8 cellular contexts compared by ENCODE assay signal in the genomic region with DNA sequence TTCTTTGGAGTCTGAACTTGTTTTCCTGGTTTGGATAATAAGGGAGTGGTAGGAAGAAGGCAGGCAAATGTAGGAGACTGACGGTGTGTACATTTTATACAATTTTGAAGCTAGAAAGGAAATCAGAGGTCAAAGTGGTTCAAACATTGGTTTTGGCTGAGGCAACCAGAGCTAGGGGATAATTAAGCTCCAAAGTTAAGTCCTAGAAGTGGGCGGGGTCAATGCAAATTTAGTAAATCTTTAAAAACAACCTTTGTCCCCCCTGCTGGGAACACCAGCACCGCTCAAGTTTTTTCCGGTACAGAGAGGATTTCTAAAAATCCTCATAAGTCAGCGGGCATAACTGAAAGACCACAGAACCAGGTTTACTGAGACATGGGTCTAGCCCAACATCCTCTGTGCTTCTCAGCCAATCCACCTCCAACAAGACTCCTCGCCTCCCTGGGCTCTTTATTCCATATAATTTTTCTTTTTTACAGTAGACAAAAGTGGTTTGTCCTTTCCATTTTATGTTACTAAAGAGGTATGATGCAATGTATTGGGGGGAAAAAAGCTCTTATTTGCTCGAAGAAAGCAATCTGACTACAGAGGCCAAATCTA. TPM values are rescaled to one million over a fixed set of nuclear protein-coding genes. Genes with fewer than 3 reads are reported as not detected.
DNase-seq lines count a peak whose midpoint lies in the region; ATAC-seq, FAIRE-seq and TF ChIP-seq lines count a peak whose summit lies in the region.

No MANE protein-coding gene starts in this region.

- peaks cover 24% of the 10 kb centered on the region for H3F3A ChIP-seq in PC-9 (ENCODE audit: insufficient read depth, low read depth)

- no peak for ATAC-seq in lower lobe of right lung

- no peak for DNase-seq in GM18507 (ENCODE audit: extremely low spot score, insufficient read length, low read depth)
- DNase-seq in PC-9 = peak; percentile 16 to 79
- DNase-seq in cerebellar cortex (ENCODE audit: low spot score) = peak; percentile 19
- no peak for DNase-seq in lower lobe of right lung
- DNase-seq in testis = no peak
- DNase-seq in C1 segment of cervical spinal cord (lab: John Stamatoyannopoulos, UW) = no peak
- DNase-seq in NCI-H2029 (lab: John Stamatoyannopoulos, UW) = no peak

- peak overlapping the region; percentile 83 for H3K4me2 ChIP-seq in PC-9

- no TSS peak for BruUV-seq in PC-9 (replicated peaks; lab: Mats Ljungman, UMichigan)

- H3K27ac ChIP-seq in ACC112 (ENCODE audit: low read depth, low read length) (peak overlapping the region; percentile 75), PC-9 (peak overlapping the region; percentile 80), lower lobe of right lung (peak overlapping the region; percentile 96), testis (peak overlapping the region; percentile 76 to 97)

- H3K36me3 ChIP-seq in ACC112 (ENCODE audit: insufficient read depth, low read length) = peaks cover 6% of the 10 kb centered on the region; the same call in 1 of the 2 replicates
- H3K36me3 ChIP-seq in PC-9 (ENCODE audit: low read depth) = 0 out of 2 replicates have a peak, but pooled peaks cover 3% of the 10 kb centered on the region
- H3K36me3 ChIP-seq in lower lobe of right lung = no peaks in the 10 kb centered on the region
- H3K36me3 ChIP-seq in testis (ENCODE audit: low read depth, missing control alignments) = no peaks in the 10 kb centered on the region

- no peaks in the 10 kb centered on the region for H3K27me3 ChIP-seq in ACC112 (ENCODE audit: insufficient read depth, low read length)
- H3K27me3 ChIP-seq in PC-9 (ENCODE audit: insufficient read depth, low read depth) = no peaks in the 10 kb centered on the region
- H3K27me3 ChIP-seq in lower lobe of right lung (ENCODE audit: low read depth) = no peaks in the 10 kb centered on the region
- no peaks in the 10 kb centered on the region for H3K27me3 ChIP-seq in testis

- H3K4me1 ChIP-seq in ACC112 (ENCODE audit: control insufficient read depth, insufficient read depth, low read length, unreplicated experiment) = peaks cover 21% of the 10 kb centered on the region
- peaks cover 40% of the 10 kb centered on the region for H3K4me1 ChIP-seq in PC-9 (replicated peaks; ENCODE audit: insufficient read depth)
- peaks cover 50% of the 10 kb centered on the region for H3K4me1 ChIP-seq in lower lobe of right lung
- peaks cover 10% of the 10 kb centered on the region for H3K4me1 ChIP-seq in testis

- H4K20me1 ChIP-seq in PC-9 (ENCODE audit: insufficient read depth) = no peaks in the 10 kb centered on the region

- peak overlapping the region; percentile 89 for H3K4me3 ChIP-seq in ACC112 (ENCODE audit: low read depth, low read length)
- H3K4me3 ChIP-seq in PC-9 = peak overlapping the region; percentile 58
- peak overlapping the region; percentile 78 for H3K4me3 ChIP-seq in lower lobe of right lung
- peak overlapping the region; percentile 88 to 92 for H3K4me3 ChIP-seq in testis

- intact Hi-C loops in PC-9 (cut with micrococcal nuclease; ENCODE audit: unreplicated experiment) (loop anchor here (2.0 kb wide), 1 partner anchor 336 kb away; a partner anchor contains a TSS), lower lobe of right lung (cut with DNase I) (no loop called here), testis (cut with DNase I; ENCODE audit: low total_unique reads) (loop anchor here (10.0 kb wide), 1 partner anchor 118 kb away; no protein-coding TSS in a partner anchor)

- POLR2A ChIA-PET in PC-9 (lab: Charles Lee; ENCODE audit: unreplicated experiment) = interaction anchor here (0.6 to 0.9 kb wide), 6 partner anchors 11 to 140 kb away, joined by 3 to 9 read pairs (median 6); a partner anchor contains a TSS

- CTCF ChIA-PET in PC-9 (lab: Charles Lee) = interaction anchor here (0.6 kb wide), 1 partner anchor 603 kb away, joined by 4 read pairs; no protein-coding TSS in a partner anchor

- no peak for TF ChIP-seq POLR2A in testis (IDR thresholded peaks at IDR 0.05)

- H3K9me3 ChIP-seq in PC-9 (ENCODE audit: insufficient read depth, low read depth) = no peaks in the 10 kb centered on the region
- H3K9me3 ChIP-seq in lower lobe of right lung = no peaks in the 10 kb centered on the region
- H3K9me3 ChIP-seq in testis = no peaks in the 10 kb centered on the region

- TF ChIP-seq CTCF in PC-9 (conservative IDR thresholded peaks at IDR 0.05) (no peak), lower lobe of right lung (IDR thresholded peaks at IDR 0.05) (no peak), testis (IDR thresholded peaks at IDR 0.05) (no peak)

- H3K9me2 ChIP-seq in PC-9 (ENCODE audit: insufficient read depth) = no peaks in the 10 kb centered on the region

- FAIRE-seq in GM18507 (lab: Jason Lieb, UNC) = peak; percentile 87

- H2AFZ ChIP-seq in ACC112 (ENCODE audit: low read length, unreplicated experiment) (no peak overlapping the region), PC-9 (peak overlapping the region; percentile 23; the same call in 1 of the 2 replicates)

- peaks cover 72% of the 10 kb centered on the region for H3K79me2 ChIP-seq in ACC112 (ENCODE audit: control insufficient read depth, insufficient read depth, low read length, unreplicated experiment)
- H3K79me2 ChIP-seq in PC-9 (ENCODE audit: low read depth) = peaks cover 75% of the 10 kb centered on the region

- WGBS in testis, 2 donors = 2 to 3% methylated on average over 7 of the region's 7 CpGs

RNA-seq across cellular contexts. Expression of a gene that starts 1.7 kb away (rescaled TPM):
- total RNA-seq in PC-9 (2021) = 93.0 and 105 TPM in 2 replicates
- total RNA-seq in lower lobe of right lung = 125 TPM
- total RNA-seq in testis = 10 to 100 TPM; 62.5 to 64.4 TPM
- 51.9 TPM for polyA plus RNA-seq in testis (ENCODE audit: insufficient read depth, low read depth, low replicate concordance)

RNA-seq across cellular contexts. Expression of a gene that starts 2.0 kb away (rescaled TPM):
- total RNA-seq in PC-9 (2021) = 11.3 and 15.9 TPM in 2 replicates
- 23.2 TPM for total RNA-seq in lower lobe of right lung
- 10 to 100 TPM; 16.9 to 19.1 TPM for total RNA-seq in testis
- 12.9 TPM for polyA plus RNA-seq in testis (ENCODE audit: insufficient read depth, low read depth, low replicate concordance)

Comparison
In these comparisons a context has a peak if more than half of its experiments do, and no peak if none do; other contexts are left out.
1. DNase-seq: peak in PC-9 (2 of 2) and cerebellar cortex (single experiment); none in GM18507 (single experiment), lower lobe of right lung (single experiment), testis (single experiment), C1 segment of cervical spinal cord (0 of 14) and NCI-H2029 (single experiment).
2. Peak in every context shown above with its lines, with median percentiles within 50 percentile points of each other: H3K27ac ChIP-seq and H3K4me3 ChIP-seq.